In the genomic region with DNA sequence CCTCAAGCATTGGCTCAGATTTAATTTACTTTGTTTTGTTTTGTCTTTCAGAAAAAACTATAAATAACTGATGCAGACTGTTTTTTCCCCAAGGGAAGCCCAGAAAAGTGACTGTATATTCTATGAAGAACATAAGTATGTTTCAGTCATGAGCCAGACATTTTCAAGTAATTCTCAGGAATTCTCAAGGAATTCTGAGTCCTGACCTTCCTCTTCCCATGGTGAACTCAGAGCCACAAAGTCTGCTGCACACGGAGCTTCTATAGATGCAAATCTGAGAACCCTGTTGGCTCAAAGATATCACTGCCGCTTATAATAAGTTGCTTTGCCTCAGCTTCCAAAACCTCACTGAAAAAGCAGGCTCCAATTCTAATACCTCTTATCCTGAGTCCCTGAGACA, we compare ENCODE assay signal across 14 cellular contexts.
"Had no signal": no experiment of that assay in that cellular context is flagged by ENCODE, and none has a peak within 500 bp of the region (broad histone marks: within the 10 kb centered on the region; RNA-seq: fewer than 3 reads in every experiment).

No MANE protein-coding gene starts in this region.

- H3K36me3 Mint-ChIP-seq: activated CD4-positive, alpha-beta memory T cell treated with anti-CD3 and anti-CD28 coated beads for 36 hours; stimulated activated effector memory CD8-positive, alpha-beta T cell treated with anti-CD3 and anti-CD28 coated beads, Interleukin-12 subunit alpha, Interleukin-12 subunit beta, amount 100 ng/mL, for 72 hours had no signal

- H3K4me3 Mint-ChIP-seq: activated CD4-positive, alpha-beta memory T cell treated with anti-CD3 and anti-CD28 coated beads for 36 hours; activated naive CD8-positive, alpha-beta T cell; activated T-cell treated with anti-CD3 and anti-CD28 coated beads, Interleukin-2, amount 50 U/mL, for 4 hours; naive B cell; stimulated activated effector memory CD8-positive, alpha-beta T cell treated with anti-CD3 and anti-CD28 coated beads, Interleukin-12 subunit alpha, Interleukin-12 subunit beta, amount 100 ng/mL, for 72 hours had no signal

- H3K27ac ChIP-seq: ascending aorta, coronary artery, lower lobe of right lung, thyroid gland had no signal

- H3K27me3 ChIP-seq: ascending aorta, thyroid gland had no signal

- H3K27me3 Mint-ChIP-seq: activated naive CD8-positive, alpha-beta T cell had no signal

- DNase-seq: activated CD4-positive, alpha-beta memory T cell treated with anti-CD3 and anti-CD28 coated beads for 36 hours; activated gamma-delta T cell; activated T-cell treated with anti-CD3 and anti-CD28 coated beads, Interleukin-2, amount 50 U/mL, for 4 hours; effector memory CD4-positive, alpha-beta T cell; lower lobe of right lung; naive B cell; posterior cingulate gyrus; T1000; thyroid gland had no signal

- H3K4me3 ChIP-seq: ascending aorta, coronary artery, lower lobe of right lung, skin epidermis, thyroid gland had no signal

- H3K27ac Mint-ChIP-seq: activated CD4-positive, alpha-beta memory T cell treated with anti-CD3 and anti-CD28 coated beads for 36 hours; activated naive CD8-positive, alpha-beta T cell; naive B cell; stimulated activated effector memory CD8-positive, alpha-beta T cell treated with anti-CD3 and anti-CD28 coated beads, Interleukin-12 subunit alpha, Interleukin-12 subunit beta, amount 100 ng/mL, for 72 hours had no signal

- H3K9me3 ChIP-seq: ascending aorta, lower lobe of right lung, thyroid gland had no signal

- ATAC-seq: activated T-cell treated with anti-CD3 and anti-CD28 coated beads, Interleukin-2, amount 50 U/mL, for 4 hours; lower lobe of right lung; stimulated activated effector memory CD8-positive, alpha-beta T cell treated with anti-CD3 and anti-CD28 coated beads, Interleukin-12 subunit alpha, Interleukin-12 subunit beta, amount 100 ng/mL, for 72 hours had no signal

- H3K36me3 ChIP-seq: ascending aorta, lower lobe of right lung, thyroid gland had no signal

- H3K4me1 ChIP-seq: ascending aorta, lower lobe of right lung, thyroid gland had no signal

- H3K4me1 Mint-ChIP-seq: naive B cell; stimulated activated effector memory CD8-positive, alpha-beta T cell treated with anti-CD3 and anti-CD28 coated beads, Interleukin-12 subunit alpha, Interleukin-12 subunit beta, amount 100 ng/mL, for 72 hours had no signal
